In the genomic region with DNA sequence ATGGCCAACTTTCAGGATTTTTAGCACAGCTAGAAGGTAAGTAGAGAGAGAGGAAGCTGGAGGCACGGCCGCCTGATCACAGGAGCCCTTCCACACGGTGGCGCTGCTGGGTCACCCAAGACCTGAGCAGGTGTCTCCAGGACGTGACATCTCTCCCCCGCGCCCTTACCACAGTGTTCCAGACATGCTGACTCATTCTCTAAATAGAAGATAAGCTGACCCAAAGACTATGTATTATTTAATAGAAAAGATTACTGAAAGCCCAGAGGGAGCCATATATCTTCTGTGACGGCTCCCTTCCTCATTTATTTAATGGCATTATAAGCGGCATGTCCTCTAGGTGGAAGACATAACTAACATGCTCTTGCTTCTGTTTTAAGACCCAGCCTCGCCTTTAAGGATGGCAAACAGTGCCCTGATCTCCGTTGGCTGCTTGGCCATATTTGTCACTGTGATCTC, we compare ENCODE assay signal across 8 cellular contexts. TPM values are rescaled to one million over a fixed set of nuclear protein-coding genes. Genes with fewer than 3 reads are reported as not detected.
DNase-seq lines count a peak whose midpoint lies in the region; ATAC-seq and TF ChIP-seq lines count a peak whose summit lies in the region.

No MANE protein-coding gene starts in this region.

- H3K9me3 Mint-ChIP-seq in activated T-helper 2 cell treated with anti-CD3 and anti-CD28 coated beads, Interferon-gamma antibody, Interleukin-2, Interleukin-4, amounts not matched to agents 10 μg/mL and 5 μg/mL and 100 μg/mL, durations not matched to agents 14 hours and 24 hours and 36 hours = no peaks in the 10 kb centered on the region

- CTCF ChIA-PET in HCT116 (lab: Charles Lee) = interaction anchor here (0.6 to 3.0 kb wide), 38 partner anchors 9 to 456 kb away, joined by 3 to 30 read pairs (median 4); partner anchors contain the start of genes MALSU1, STK31 and TRA2A

- H3K36me3 Mint-ChIP-seq in activated T-helper 2 cell treated with anti-CD3 and anti-CD28 coated beads, Interferon-gamma antibody, Interleukin-2, Interleukin-4, amounts not matched to agents 10 μg/mL and 5 μg/mL and 100 μg/mL, durations not matched to agents 14 hours and 24 hours and 36 hours (ENCODE audit: low read depth) = no peaks in the 10 kb centered on the region

- H3K9ac ChIP-seq in HCT116 (ENCODE audit: low read length) (peak overlapping the region; percentile 28), parathyroid adenoma (no peak overlapping the region)

- peak overlapping the region; percentile 76 for H2AFZ ChIP-seq in HCT116 (ENCODE audit: low read depth, low read length, poor library complexity, severe bottlenecking)
- H2AFZ ChIP-seq in parathyroid adenoma = peak overlapping the region; percentile 76

- peaks cover 20% of the 10 kb centered on the region for H3K4me1 Mint-ChIP-seq in activated T-helper 2 cell treated with anti-CD3 and anti-CD28 coated beads, Interferon-gamma antibody, Interleukin-2, Interleukin-4, amounts not matched to agents 10 μg/mL and 5 μg/mL and 100 μg/mL, durations not matched to agents 14 hours and 24 hours and 36 hours (ENCODE audit: low read depth)

- TF ChIP-seq POLR2A in HCT116 (IDR thresholded peaks at IDR 0.05; ENCODE audit: borderline replicate concordance, extremely low read depth, insufficient read depth, insufficient read length) = no peak
- no peak for TF ChIP-seq POLR2A in upper lobe of left lung (IDR thresholded peaks at IDR 0.05)

- intact Hi-C loops in HCT116 (cut with micrococcal nuclease) = loop anchor here (1.0 to 10.0 kb wide), 5 partner anchors 84 to 439 kb away; partner anchors contain the start of genes IGF2BP3 and STK31
- intact Hi-C loops in activated T-helper 2 cell treated with anti-CD3 and anti-CD28 coated beads, Interferon-gamma antibody, Interleukin-2, Interleukin-4, amounts not matched to agents 10 μg/mL and 5 μg/mL and 100 μg/mL, durations not matched to agents 14 hours and 24 hours and 36 hours (cut with micrococcal nuclease) = loop anchor here (1.0 to 2.0 kb wide), 3 partner anchors 26 to 274 kb away; partner anchors contain the start of genes IGF2BP3 and MALSU1

- no TSS peak for BruUV-seq in HCT116 (replicated peaks; lab: Mats Ljungman, UMichigan)

- POLR2A ChIA-PET in HCT116 (lab: Charles Lee) = interaction anchor here (0.5 to 1.0 kb wide), 3 partner anchors 88 to 271 kb away, joined by 3 to 4 read pairs (median 3); no protein-coding TSS in a partner anchor

- H3K9me3 ChIP-seq in HCT116 (ENCODE audit: control insufficient read depth in 1 of 2, insufficient read depth in 1 of 2, low read depth in 1 of 2, low read length in 2 of 2) = no peaks in the 10 kb centered on the region
- no peaks in the 10 kb centered on the region for H3K9me3 ChIP-seq in RWPE2 (ENCODE audit: severe bottlenecking)
- no peaks in the 10 kb centered on the region for H3K9me3 ChIP-seq in parathyroid adenoma (ENCODE audit: control insufficient read depth, low read length)
- H3K9me3 ChIP-seq in upper lobe of left lung = no peaks in the 10 kb centered on the region

- H3K27me3 Mint-ChIP-seq in activated T-helper 2 cell treated with anti-CD3 and anti-CD28 coated beads, Interferon-gamma antibody, Interleukin-2, Interleukin-4, amounts not matched to agents 10 μg/mL and 5 μg/mL and 100 μg/mL, durations not matched to agents 14 hours and 24 hours and 36 hours (ENCODE audit: low read depth) = peaks cover 3% of the 10 kb centered on the region

- peak overlapping the region; percentile 21 for H3K27ac Mint-ChIP-seq in activated T-helper 2 cell treated with anti-CD3 and anti-CD28 coated beads, Interferon-gamma antibody, Interleukin-2, Interleukin-4, amounts not matched to agents 10 μg/mL and 5 μg/mL and 100 μg/mL, durations not matched to agents 14 hours and 24 hours and 36 hours

- WGBS in upper lobe of left lung, 2 donors = 3 to 11% methylated on average over 8 to 11 of the region's 11 CpGs

- H3K79me2 ChIP-seq in HCT116 (ENCODE audit: insufficient read depth, low read length) (no peaks in the 10 kb centered on the region), parathyroid adenoma (no peaks in the 10 kb centered on the region)

- no peaks in the 10 kb centered on the region for H3K9me2 ChIP-seq in HCT116 (ENCODE audit: insufficient read depth)

- no peaks in the 10 kb centered on the region for H4K20me1 ChIP-seq in HCT116 (ENCODE audit: insufficient read depth)

- RAD21 ChIA-PET in HCT116 (lab: Charles Lee; ENCODE audit: low non-redundant PET in 1 of 2, low total read pairs in 2 of 2, uncharacterized antibody in 2 of 2, unreplicated experiment in 2 of 2) = interaction anchor here (0.7 to 1.4 kb wide), 11 partner anchors 77 to 712 kb away, joined by 3 to 10 read pairs (median 3); no protein-coding TSS in a partner anchor

- peak; percentile 85 for DNase-seq in GM06990 (ENCODE audit: extremely low read depth, insufficient read length)
- DNase-seq in HCT116 (ENCODE audit: low read depth, low spot score) = peak; percentile 93
- DNase-seq in M059J (ENCODE audit: low read depth) = peak; percentile 97
- DNase-seq in RWPE2 (ENCODE audit: low spot score) = peak; percentile 96
- peak; percentile 84 for DNase-seq in activated T-helper 2 cell treated with anti-CD3 and anti-CD28 coated beads, Interferon-gamma antibody, Interleukin-2, Interleukin-4, amounts not matched to agents 10 μg/mL and 5 μg/mL and 100 μg/mL, durations not matched to agents 14 hours and 24 hours and 36 hours (ENCODE audit: low spot score)
- DNase-seq in germinal center (ENCODE audit: low spot score) = peak; percentile 73
- DNase-seq in upper lobe of left lung = peak; percentile 87 to 97

- TF ChIP-seq EP300 in upper lobe of left lung (IDR thresholded peaks at IDR 0.05) = no peak

- H3K27me3 ChIP-seq in GM06990 (replicated peaks; ENCODE audit: control insufficient read depth, insufficient read depth, low read length) (no peaks in the 10 kb centered on the region; the same call in 1 of the 2 replicates), HCT116 (ENCODE audit: insufficient read depth, low read length) (no peaks in the 10 kb centered on the region), RWPE2 (ENCODE audit: insufficient read depth, poor library complexity, severe bottlenecking) (no peaks in the 10 kb centered on the region), parathyroid adenoma (ENCODE audit: control insufficient read depth, insufficient read depth, low read length) (no peaks in the 10 kb centered on the region), upper lobe of left lung (no peaks in the 10 kb centered on the region)

- H3K4me3 Mint-ChIP-seq in activated T-helper 2 cell treated with anti-CD3 and anti-CD28 coated beads, Interferon-gamma antibody, Interleukin-2, Interleukin-4, amounts not matched to agents 10 μg/mL and 5 μg/mL and 100 μg/mL, durations not matched to agents 14 hours and 24 hours and 36 hours (ENCODE audit: low read depth) = peak overlapping the region; percentile 55

- H3K36me3 ChIP-seq in GM06990 (ENCODE audit: control insufficient read depth, insufficient read depth, low read length) (no peaks in the 10 kb centered on the region), HCT116 (ENCODE audit: control insufficient read depth in 1 of 2, insufficient read depth in 2 of 2, low read length in 2 of 2) (no peaks in the 10 kb centered on the region), RWPE2 (ENCODE audit: low read depth) (no peaks in the 10 kb centered on the region), parathyroid adenoma (ENCODE audit: control insufficient read depth, insufficient read depth, low read length) (no peaks in the 10 kb centered on the region), upper lobe of left lung (no peaks in the 10 kb centered on the region)

- TF ChIP-seq CTCF in GM06990 (IDR thresholded peaks at IDR 0.05; ENCODE audit: insufficient read depth, low read length, poor library complexity, severe bottlenecking) = peak; percentile 97
- TF ChIP-seq CTCF in HCT116 (IDR thresholded peaks at IDR 0.05 in 2 of 3, conservative IDR thresholded peaks at IDR 0.05 in 1 of 3; ENCODE audit: borderline replicate concordance in 1 of 3, insufficient read depth in 1 of 3, low read depth in 2 of 3, low read length in 2 of 3) = peak; percentile 85 to 89 (median 89)
- peak; percentile 96 for TF ChIP-seq CTCF in RWPE2 (IDR thresholded peaks at IDR 0.05; ENCODE audit: poor library complexity, severe bottlenecking)
- TF ChIP-seq CTCF in parathyroid adenoma (IDR thresholded peaks at IDR 0.05) = peak; percentile 76
- peak; percentile 58 to 86 (median 74) for TF ChIP-seq CTCF in upper lobe of left lung (IDR thresholded peaks at IDR 0.05)

- ATAC-seq in HCT116 = peak; percentile 95
- ATAC-seq in RWPE2 (ENCODE audit: low read depth) = peak; percentile 96
- peak; percentile 90 to 94 for ATAC-seq in upper lobe of left lung (ENCODE audit: low FRiP score in 2 of 2)

- H3K4me3 ChIP-seq in GM06990 (replicated peaks; ENCODE audit: low read depth, low read length) = peak overlapping the region; percentile 52
- H3K4me3 ChIP-seq in HCT116 (replicated peaks in 1 of 2; ENCODE audit: low read depth in 1 of 2, low read length in 2 of 2) = peak overlapping the region; percentile 34 to 47
- H3K4me3 ChIP-seq in RWPE2 (ENCODE audit: severe bottlenecking) = no peak overlapping the region
- H3K4me3 ChIP-seq in parathyroid adenoma (ENCODE audit: low read depth, low read length) = no peak overlapping the region
- H3K4me3 ChIP-seq in upper lobe of left lung = no peak overlapping the region

- H3K27ac ChIP-seq in HCT116 (ENCODE audit: low read depth, low read length) (peak overlapping the region; percentile 57), RWPE2 (ENCODE audit: poor library complexity, severe bottlenecking) (peak overlapping the region; percentile 47), parathyroid adenoma (no peak overlapping the region), upper lobe of left lung (no peak overlapping the region)

- TF ChIP-seq RAD21 in HCT116 (IDR thresholded peaks at IDR 0.05; ENCODE audit: low read depth) = peak; percentile 90

- H3K4me2 ChIP-seq in HCT116 (ENCODE audit: low read length) = peak overlapping the region; percentile 63
- H3K4me2 ChIP-seq in parathyroid adenoma (ENCODE audit: low read length) = peak overlapping the region; percentile 47

- H3K4me1 ChIP-seq in HCT116 (ENCODE audit: control insufficient read depth in 1 of 2, insufficient read depth in 2 of 2, low read length in 2 of 2) (peaks cover 9 to 24% of the 10 kb centered on the region in 2 experiments; a peak in 3 of 4 replicates), RWPE2 (ENCODE audit: insufficient read depth, poor library complexity, severe bottlenecking) (peaks cover 10% of the 10 kb centered on the region), parathyroid adenoma (no peaks in the 10 kb centered on the region), upper lobe of left lung (peaks cover 0 to 6% (median 3%) of the 10 kb centered on the region in 4 donors)

RNA-seq across cellular contexts. Expression of gene MALSU1, which starts 26.0 kb away (rescaled TPM):
- total RNA-seq in HCT116 (2021; ENCODE audit: unreplicated experiment) (105 TPM), upper lobe of left lung (10 to 100 TPM; 30.5 to 63.2 (median 44.6) TPM)
- 64.0 and 76.1 TPM in 2 replicates for polyA plus RNA-seq in HCT116 (2012)
- 93.4 and 148 TPM in 2 replicates for total RNA-seq in M059J (2014; rRNA removed; shearing (Covaris generic))
- total RNA-seq in activated T-helper 2 cell treated with anti-CD3 and anti-CD28 coated beads, Interferon-gamma antibody, Interleukin-2, Interleukin-4, amounts not matched to agents 10 μg/mL and 5 μg/mL and 100 μg/mL, durations not matched to agents 14 hours and 24 hours and 36 hours = 83.6 and 89.0 TPM in 2 replicates

RNA-seq across cellular contexts. Expression of gene GPNMB, which starts 26.6 kb away (rescaled TPM):
- total RNA-seq in HCT116 (2021; ENCODE audit: unreplicated experiment) (2.8 TPM), upper lobe of left lung (100 to 1,000 TPM in 5 of 6 donors, 10 to 100 TPM in 1; 68.5 to 309 (median 159) TPM)
- 0.65 and 1.7 TPM in 2 replicates for polyA plus RNA-seq in HCT116 (2012)
- 11.0 and 11.3 TPM in 2 replicates for total RNA-seq in M059J (2014; rRNA removed; shearing (Covaris generic))
- 0.59 and 1.4 TPM in 2 replicates for total RNA-seq in activated T-helper 2 cell treated with anti-CD3 and anti-CD28 coated beads, Interferon-gamma antibody, Interleukin-2, Interleukin-4, amounts not matched to agents 10 μg/mL and 5 μg/mL and 100 μg/mL, durations not matched to agents 14 hours and 24 hours and 36 hours

Comparison
In these comparisons a context has a peak if more than half of its experiments do, and no peak if none do; other contexts are left out.
1. H3K4me3 ChIP-seq: peak in GM06990 (single experiment) and HCT116 (2 of 2); none in RWPE2 (single experiment), parathyroid adenoma (single experiment) and upper lobe of left lung (0 of 4).
2. H3K27ac ChIP-seq: peak in HCT116 (single experiment) and RWPE2 (single experiment); none in parathyroid adenoma (single experiment) and upper lobe of left lung (0 of 4).
3. Peak in every context shown above with its lines, with median percentiles within 50 percentile points of each other: DNase-seq, CTCF ChIP-seq and ATAC-seq.